ENCODE assay signal across 8 cellular contexts in genomic region chr9:36136894-36137391, GRCh38. TPM values are rescaled to one million over a fixed set of nuclear protein-coding genes. Genes with fewer than 3 reads are reported as not detected.
A peak's percentile ranks its signal among the peaks of the same experiment; 100 is the strongest.
DNase-seq lines count a peak whose midpoint lies in the region; ATAC-seq and TF ChIP-seq lines count a peak whose summit lies in the region.

No MANE protein-coding gene starts in this region.

- peak overlapping the region; percentile 90 for H3K4me3 ChIP-seq in SK-N-MC
- peak overlapping the region; percentile 55 to 82 (median 76) for H3K4me3 ChIP-seq in fibroblast of lung (replicated peaks in 1 of 4; ENCODE audit: control extremely low read depth in 1 of 4, insufficient read depth in 1 of 4, low read depth in 3 of 4, low read length in 4 of 4)
- peak overlapping the region; percentile 85 to 99 for H3K4me3 ChIP-seq in neutrophil (ENCODE audit: low read depth in 1 of 2, low read length in 1 of 2)

- DNase-seq in SK-N-MC (ENCODE audit: low read depth, low spot score) (no peak), fibroblast of lung (ENCODE audit: low read depth in 2 of 2) (peak in 1 of 2 donors; percentile 11), CD1c-positive myeloid dendritic cell (ENCODE audit: extremely low spot score) (no peak), COR-L47 (lab: John Stamatoyannopoulos, UW) (no peak)

- ATAC-seq in GM18511 (IDR thresholded peaks at IDR 0.05; ENCODE audit: unreplicated experiment) (peak; percentile 33), HG02610 (IDR thresholded peaks at IDR 0.05; ENCODE audit: unreplicated experiment) (peak; percentile 10), GM18858 (IDR thresholded peaks at IDR 0.05; ENCODE audit: unreplicated experiment) (no peak)

- no peaks in the 10 kb centered on the region for H4K20me1 ChIP-seq in fibroblast of lung (ENCODE audit: control insufficient read depth, extremely low read depth, insufficient read depth, low read length)

- H3K4me1 ChIP-seq in fibroblast of lung (ENCODE audit: control insufficient read depth, extremely low read depth, insufficient read depth, low read length) (peaks cover 9% of the 10 kb centered on the region), neutrophil (ENCODE audit: control insufficient read depth in 1 of 2, insufficient read depth in 1 of 2, low read depth in 1 of 2, low read length in 1 of 2) (peaks cover 57 to 59% of the 10 kb centered on the region in 2 experiments)

- peak overlapping the region; percentile 45 for H2AFZ ChIP-seq in fibroblast of lung (ENCODE audit: low read length)

- H3K27me3 ChIP-seq in fibroblast of lung (ENCODE audit: control insufficient read depth, insufficient read depth, low read length) (no peaks in the 10 kb centered on the region), neutrophil (no peaks in the 10 kb centered on the region)

- H3K4me2 ChIP-seq in fibroblast of lung (ENCODE audit: extremely low read depth, insufficient read depth, low read length): peak overlapping the region; percentile 97

- H3K79me2 ChIP-seq in fibroblast of lung (ENCODE audit: control insufficient read depth, insufficient read depth, low read length): no peaks in the 10 kb centered on the region

- H3K27ac ChIP-seq in SK-N-MC (no peak overlapping the region), fibroblast of lung (ENCODE audit: insufficient read depth, low read length) (peak overlapping the region; percentile 10), neutrophil (peak overlapping the region; percentile 100)

- H3K9ac ChIP-seq in SK-N-MC (ENCODE audit: insufficient read length): peak overlapping the region; percentile 64
- H3K9ac ChIP-seq in fibroblast of lung (ENCODE audit: insufficient read depth, low read length): peak overlapping the region; percentile 63

- H3K9me3 ChIP-seq in SK-N-MC (ENCODE audit: low read depth, low read length) (no peaks in the 10 kb centered on the region), fibroblast of lung (ENCODE audit: control insufficient read depth, insufficient read depth, low read depth, low read length) (no peaks in the 10 kb centered on the region), neutrophil (no peaks in the 10 kb centered on the region)

- TF ChIP-seq CTCF in fibroblast of lung (conservative IDR thresholded peaks at IDR 0.05 in 1 of 2, IDR thresholded peaks at IDR 0.05 in 1 of 2; ENCODE audit: low read depth in 1 of 2, low read length in 2 of 2): no peak
- no peak for TF ChIP-seq CTCF in neutrophil (IDR thresholded peaks at IDR 0.05)

- no peaks in the 10 kb centered on the region for H3K36me3 ChIP-seq in SK-N-MC (ENCODE audit: insufficient read depth, low read length)
- no peaks in the 10 kb centered on the region for H3K36me3 ChIP-seq in fibroblast of lung (ENCODE audit: control insufficient read depth, insufficient read depth, low read length)
- peaks cover 2% of the 10 kb centered on the region for H3K36me3 ChIP-seq in neutrophil

RNA-seq across cellular contexts. Expression of gene GLIPR2, which starts 0.4 kb away (rescaled TPM):
- total RNA-seq in fibroblast of lung: 40.0 and 47.8 TPM in 2 replicates
- polyA plus RNA-seq in fibroblast of lung: 57.8 and 108 TPM in 2 replicates
- 44.5 and 88.5 TPM in 2 replicates for polyA plus RNA-seq in fibroblast of lung (2012)
- polyA minus RNA-seq in fibroblast of lung (ENCODE audit: low replicate concordance): 40.5 and 42.1 TPM in 2 replicates

RNA-seq across cellular contexts. Expression of gene CCIN, which starts 32.2 kb away (rescaled TPM):
- total RNA-seq in fibroblast of lung: 1.0 and 1.3 TPM in 2 replicates
- polyA plus RNA-seq in fibroblast of lung: 0.40 and 0.55 TPM in 2 replicates
- 0.58 and 0.66 TPM in 2 replicates for polyA plus RNA-seq in fibroblast of lung (2012)
- 0.63 and 4.3 TPM in 2 replicates for polyA minus RNA-seq in fibroblast of lung (ENCODE audit: low replicate concordance)

RNA-seq across cellular contexts. Expression of gene CLTA, which starts 53.8 kb away (rescaled TPM):
- 238 and 302 TPM in 2 replicates for total RNA-seq in fibroblast of lung
- polyA plus RNA-seq in fibroblast of lung: 341 and 388 TPM in 2 replicates
- 301 and 374 TPM in 2 replicates for polyA plus RNA-seq in fibroblast of lung (2012)
- polyA minus RNA-seq in fibroblast of lung (ENCODE audit: low replicate concordance): 46.5 and 77.4 TPM in 2 replicates
